ENCODE assay signal across 28 cellular contexts in the genomic region with DNA sequence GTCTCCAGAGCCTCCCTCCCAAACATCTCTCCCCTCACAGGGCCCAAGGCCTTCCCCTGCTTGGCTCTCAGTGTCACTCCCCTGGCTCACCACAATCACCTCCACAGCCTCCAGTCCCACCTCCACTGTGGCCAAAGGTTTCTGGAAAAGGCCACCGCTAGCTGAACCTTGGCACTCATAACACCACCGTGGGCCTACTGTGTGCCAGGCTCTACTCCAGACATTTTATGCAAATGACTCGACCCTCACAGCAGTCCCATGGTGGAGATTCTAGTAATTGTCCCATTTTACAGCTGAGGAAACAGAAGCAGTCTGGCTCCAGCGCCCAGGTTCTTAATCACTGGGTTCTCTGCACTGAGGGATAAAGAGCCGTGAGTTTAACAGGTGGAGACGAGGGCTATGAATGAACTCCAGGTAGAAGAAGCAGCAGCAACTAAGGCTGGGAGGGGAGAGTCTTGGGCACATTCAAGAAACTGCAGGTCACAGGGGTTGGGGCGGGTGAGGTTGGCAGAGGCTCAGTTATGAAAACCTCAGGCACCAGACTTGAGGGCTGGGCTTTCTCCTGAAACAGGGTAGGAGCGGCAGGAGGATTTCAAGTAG. TPM values are rescaled to one million over a fixed set of nuclear protein-coding genes. Genes with fewer than 3 reads are reported as not detected.
DNase-seq lines count a peak whose midpoint lies in the region; ATAC-seq and TF ChIP-seq lines count a peak whose summit lies in the region.
"Had no signal": no experiment of that assay in that cellular context is flagged by ENCODE, and none has a peak within 500 bp of the region (broad histone marks: within the 10 kb centered on the region; RNA-seq: fewer than 3 reads in every experiment).

No MANE protein-coding gene starts in this region.

- H3K27ac ChIP-seq in suprapubic skin = no peak overlapping the region
- H3K27ac ChIP-seq in SK-N-SH (ENCODE audit: low read depth in 2 of 2, low read length in 1 of 2) = no peak overlapping the region
- H3K27ac ChIP-seq: ascending aorta, ovary, PC-9 had no signal

- H3K36me3 Mint-ChIP-seq in activated CD8-positive, alpha-beta memory T cell treated with anti-CD3 and anti-CD28 coated beads, Interleukin-2, amount 10 ng/mL, durations not matched to agents 7 days and 5 days = no peaks in the 10 kb centered on the region
- H3K36me3 Mint-ChIP-seq in WTC11 = no peaks in the 10 kb centered on the region
- H3K36me3 Mint-ChIP-seq: activated naive CD4-positive, alpha-beta T cell treated with anti-CD3 and anti-CD28 coated beads, Interleukin-2, amount 50 U/mL, for 24 hours; CD8-positive, alpha-beta memory T cell had no signal

- no peaks in the 10 kb centered on the region for H3K4me1 Mint-ChIP-seq in activated CD8-positive, alpha-beta memory T cell treated with anti-CD3 and anti-CD28 coated beads, Interleukin-2, amount 10 ng/mL, durations not matched to agents 7 days and 5 days
- peaks cover 27% of the 10 kb centered on the region for H3K4me1 Mint-ChIP-seq in WTC11
- H3K4me1 Mint-ChIP-seq: activated naive CD4-positive, alpha-beta T cell treated with anti-CD3 and anti-CD28 coated beads, Interleukin-2, amount 50 U/mL, for 24 hours; CD8-positive, alpha-beta memory T cell had no signal

- no peaks in the 10 kb centered on the region for H3K79me2 ChIP-seq in SK-N-SH (ENCODE audit: insufficient read depth)

- H2AFZ ChIP-seq in SK-N-SH (ENCODE audit: low read depth) = no peak overlapping the region
- H2AFZ ChIP-seq: PC-9 had no signal

- POLR2A ChIA-PET in WTC11 (lab: Charles Lee) (no interaction called here), SK-N-SH (lab: Yijun Ruan, JAX) (no interaction called here)

- H3K27me3 ChIP-seq in suprapubic skin = no peaks in the 10 kb centered on the region
- no peaks in the 10 kb centered on the region for H3K27me3 ChIP-seq in SK-N-SH (ENCODE audit: insufficient read depth)
- H3K27me3 ChIP-seq: ascending aorta, ovary, right atrium auricular region had no signal

- DNase-seq in activated CD8-positive, alpha-beta memory T cell treated with anti-CD3 and anti-CD28 coated beads for 24 hours = peak; percentile 28
- DNase-seq in activated CD8-positive, alpha-beta memory T cell treated with anti-CD3 and anti-CD28 coated beads, Interleukin-2, amount 10 ng/mL, durations not matched to agents 7 days and 5 days = no peak
- peak; percentile 3 for DNase-seq in WTC11 (ENCODE audit: low spot score)
- peak; percentile 55 for DNase-seq in mesenteric fat pad (ENCODE audit: low spot score)
- DNase-seq in suprapubic skin (ENCODE audit: low spot score in 2 of 2) = peak; percentile 30 to 44
- DNase-seq in SK-N-SH = no peak
- DNase-seq in stimulated activated naive CD4-positive, alpha-beta T cell treated with Interleukin-2 at 50 U/mL for 16 hours (lab: John Stamatoyannopoulos, UW) = no peak
- DNase-seq in amygdala (lab: John Stamatoyannopoulos, UW) = no peak
- DNase-seq: activated T-cell treated with anti-CD3 and anti-CD28 coated beads, Interleukin-2, amount 50 U/mL, for 72 hours; CD8-positive, alpha-beta memory T cell; central memory CD4-positive, alpha-beta T cell; DMS79; GOT3; KG1; kidney glomerular epithelial cell; NCI-H1436 treated with DMSO at 0.1 percent for 48 hours; NCI-H510A; PC-9; stimulated activated CD4-positive, alpha-beta T cell treated with anti-CD3 and anti-CD28 coated beads, Interleukin-12 subunit alpha, Interleukin-12 subunit beta, amount 100 ng/mL, for 4 hours; stimulated activated CD4-positive, alpha-beta T cell treated with anti-CD3 and anti-CD28 coated beads, Interleukin-4, amount 100 ng/mL, for 24 hours; stimulated activated naive CD8-positive, alpha-beta T cell treated with anti-CD3 and anti-CD28 coated beads, Interleukin-15, Interleukin-2, amounts not matched to agents 100 U/mL and 50 U/mL, for 24 hours; T-helper 1 cell had no signal

- TF ChIP-seq POLR2A in suprapubic skin (IDR thresholded peaks at IDR 0.05) = no peak

- CTCF ChIA-PET in activated CD8-positive, alpha-beta memory T cell treated with anti-CD3 and anti-CD28 coated beads, Interleukin-2, amount 10 ng/mL, durations not matched to agents 7 days and 5 days (lab: Charles Lee) = interaction anchor here (0.6 kb wide), 1 partner anchor 812 kb away, joined by 3 read pairs; no protein-coding TSS in a partner anchor
- CTCF ChIA-PET in WTC11 (lab: Charles Lee) (interaction anchor here (0.8 to 1.3 kb wide), 2 partner anchors 11 to 436 kb away, joined by 3 to 4 read pairs; a partner anchor contains a TSS), SK-N-SH (lab: Yijun Ruan, JAX) (interaction anchor here (0.6 to 1.9 kb wide), 4 partner anchors 12 to 398 kb away, joined by 3 to 7 read pairs (median 4); no protein-coding TSS in a partner anchor)

- H3K27me3 Mint-ChIP-seq in activated CD8-positive, alpha-beta memory T cell treated with anti-CD3 and anti-CD28 coated beads, Interleukin-2, amount 10 ng/mL, durations not matched to agents 7 days and 5 days = no peaks in the 10 kb centered on the region
- H3K27me3 Mint-ChIP-seq in WTC11 (ENCODE audit: low read depth) = no peaks in the 10 kb centered on the region; the same call in 1 of the 2 replicates
- H3K27me3 Mint-ChIP-seq: activated naive CD4-positive, alpha-beta T cell treated with anti-CD3 and anti-CD28 coated beads, Interleukin-2, amount 50 U/mL, for 24 hours had no signal

- H3K9ac ChIP-seq in SK-N-SH = no peak overlapping the region

- TF ChIP-seq RAD21 in SK-N-SH (IDR thresholded peaks at IDR 0.05; ENCODE audit: low read length) = no peak

- H3K9me2 ChIP-seq in SK-N-SH = no peaks in the 10 kb centered on the region

- H4K20me1 ChIP-seq in SK-N-SH (ENCODE audit: insufficient read depth) = no peaks in the 10 kb centered on the region

- no peaks in the 10 kb centered on the region for H3K9me3 ChIP-seq in suprapubic skin
- H3K9me3 ChIP-seq in SK-N-SH = no peaks in the 10 kb centered on the region
- H3K9me3 ChIP-seq: ascending aorta, ovary, right atrium auricular region had no signal

- no peak overlapping the region for H3K27ac Mint-ChIP-seq in activated CD8-positive, alpha-beta memory T cell treated with anti-CD3 and anti-CD28 coated beads, Interleukin-2, amount 10 ng/mL, durations not matched to agents 7 days and 5 days
- H3K27ac Mint-ChIP-seq in WTC11 = no peak overlapping the region
- H3K27ac Mint-ChIP-seq: activated naive CD4-positive, alpha-beta T cell treated with anti-CD3 and anti-CD28 coated beads, Interleukin-2, amount 50 U/mL, for 24 hours; activated T-cell treated with anti-CD3 and anti-CD28 coated beads, Interleukin-2, amount 50 U/mL, for 72 hours; CD8-positive, alpha-beta memory T cell had no signal

- no peaks in the 10 kb centered on the region for H3F3A ChIP-seq in SK-N-SH (replicated peaks; ENCODE audit: insufficient read depth)

- peaks cover 27% of the 10 kb centered on the region for H3K4me1 ChIP-seq in suprapubic skin
- H3K4me1 ChIP-seq in SK-N-SH (ENCODE audit: control insufficient read depth in 1 of 2, insufficient read depth in 2 of 2, low read depth in 1 of 2, low read length in 1 of 2) = peaks cover 0 to 5% of the 10 kb centered on the region in 2 experiments; a peak in 1 of 4 replicates
- H3K4me1 ChIP-seq: ascending aorta had no signal

- H3K9me3 Mint-ChIP-seq in activated CD8-positive, alpha-beta memory T cell treated with anti-CD3 and anti-CD28 coated beads, Interleukin-2, amount 10 ng/mL, durations not matched to agents 7 days and 5 days (ENCODE audit: low read depth) = no peaks in the 10 kb centered on the region
- H3K9me3 Mint-ChIP-seq in WTC11 = no peaks in the 10 kb centered on the region
- H3K9me3 Mint-ChIP-seq: activated naive CD4-positive, alpha-beta T cell treated with anti-CD3 and anti-CD28 coated beads, Interleukin-2, amount 50 U/mL, for 24 hours; activated T-cell treated with anti-CD3 and anti-CD28 coated beads, Interleukin-2, amount 50 U/mL, for 72 hours; CD8-positive, alpha-beta memory T cell had no signal

- TF ChIP-seq EP300 in suprapubic skin (IDR thresholded peaks at IDR 0.05) (no peak), SK-N-SH (IDR thresholded peaks at IDR 0.05; ENCODE audit: borderline replicate concordance in 1 of 2, low read depth in 1 of 2, low read length in 1 of 2) (no peak)

- H3K36me3 ChIP-seq in suprapubic skin = peaks cover 8% of the 10 kb centered on the region
- no peaks in the 10 kb centered on the region for H3K36me3 ChIP-seq in SK-N-SH (replicated peaks in 1 of 2; ENCODE audit: control insufficient read depth in 1 of 2, insufficient read depth in 2 of 2, low read length in 1 of 2)
- H3K36me3 ChIP-seq: ascending aorta, ovary had no signal

- TF ChIP-seq CTCF in WTC11 (IDR thresholded peaks at IDR 0.05) = no peak
- TF ChIP-seq CTCF in suprapubic skin (IDR thresholded peaks at IDR 0.05) = no peak
- TF ChIP-seq CTCF in SK-N-SH (IDR thresholded peaks at IDR 0.05) = no peak

- 75% methylated on average over 8 of the region's 8 CpGs for WGBS in suprapubic skin
- WGBS in SK-N-SH (ENCODE audit: low lambda C conversion rate) = 83% methylated on average over 8 of the region's 8 CpGs

- ATAC-seq in activated CD8-positive, alpha-beta memory T cell treated with anti-CD3 and anti-CD28 coated beads, Interleukin-2, amount 10 ng/mL, durations not matched to agents 7 days and 5 days = no peak
- no peak for ATAC-seq in WTC11
- ATAC-seq: activated T-cell treated with anti-CD3 and anti-CD28 coated beads, Interleukin-2, amount 50 U/mL, for 72 hours; stimulated activated naive CD8-positive, alpha-beta T cell treated with anti-CD3 and anti-CD28 coated beads, Interleukin-15, Interleukin-2, amounts not matched to agents 100 U/mL and 50 U/mL, for 24 hours had no signal

- no peak overlapping the region for H3K4me2 ChIP-seq in SK-N-SH
- H3K4me2 ChIP-seq: PC-9 had no signal

- H3K4me3 Mint-ChIP-seq in activated CD8-positive, alpha-beta memory T cell treated with anti-CD3 and anti-CD28 coated beads, Interleukin-2, amount 10 ng/mL, durations not matched to agents 7 days and 5 days = no peak overlapping the region
- no peak overlapping the region for H3K4me3 Mint-ChIP-seq in WTC11
- H3K4me3 Mint-ChIP-seq: activated naive CD4-positive, alpha-beta T cell treated with anti-CD3 and anti-CD28 coated beads, Interleukin-2, amount 50 U/mL, for 24 hours; activated T-cell treated with anti-CD3 and anti-CD28 coated beads, Interleukin-2, amount 50 U/mL, for 72 hours; CD8-positive, alpha-beta memory T cell had no signal

- no peak overlapping the region for H3K4me3 ChIP-seq in suprapubic skin
- H3K4me3 ChIP-seq in SK-N-SH (ENCODE audit: low read depth in 2 of 2, low read length in 1 of 2) = no peak overlapping the region
- H3K4me3 ChIP-seq: ascending aorta, ovary, PC-9, right atrium auricular region had no signal

RNA-seq across cellular contexts. Expression of a gene that starts 12.3 kb away (rescaled TPM):
- total RNA-seq in activated CD8-positive, alpha-beta memory T cell treated with anti-CD3 and anti-CD28 coated beads, Interleukin-2, amount 10 ng/mL, durations not matched to agents 7 days and 5 days = not detected
- total RNA-seq in WTC11 (2021) = 0.94 to 1.2 TPM (median 1.2 TPM) in 3 replicates
- 1.4 TPM for total RNA-seq in mesenteric fat pad
- 10 to 100 TPM in 3 of 4 donors, 1 to 10 TPM in 1; 5.5 to 15.9 (median 12.8) TPM for total RNA-seq in suprapubic skin
- polyA plus RNA-seq in SK-N-SH (2012; rRNA removed) = 0.12 and 0.13 TPM in 2 replicates
- polyA plus RNA-seq in SK-N-SH (2012; cell fraction: cytosol; rRNA removed) = 0.05 and 0.07 TPM in 2 replicates
- polyA plus RNA-seq in SK-N-SH (2012; cell fraction: nucleus; rRNA removed) = 0.02 and 0.14 TPM in 2 replicates
- total RNA-seq: activated CD8-positive, alpha-beta memory T cell treated with anti-CD3 and anti-CD28 coated beads for 36 hours; activated T-cell treated with anti-CD3 and anti-CD28 coated beads, Interleukin-2, amount 50 U/mL, for 72 hours; CD8-positive, alpha-beta memory T cell had no signal
- polyA plus RNA-seq: CD8-positive, alpha-beta memory T cell had no signal

RNA-seq across cellular contexts. Expression of a gene that starts 41.8 kb away (rescaled TPM):
- not detected for total RNA-seq in activated CD8-positive, alpha-beta memory T cell treated with anti-CD3 and anti-CD28 coated beads, Interleukin-2, amount 10 ng/mL, durations not matched to agents 7 days and 5 days
- total RNA-seq in WTC11 (2021) = 0.11 to 0.16 TPM in 2 of 3 replicates, not detected in the other
- total RNA-seq in mesenteric fat pad = 6.7 TPM
- under 1 TPM in 3 of 4 donors, not detected in 1; 0.38 to 0.89 (median 0.38) TPM for total RNA-seq in suprapubic skin
- 0.15 and 0.16 TPM in 2 replicates for polyA plus RNA-seq in SK-N-SH (2012; rRNA removed)
- 0.09 and 0.31 TPM in 2 replicates for polyA plus RNA-seq in SK-N-SH (2012; cell fraction: cytosol; rRNA removed)
- 0.26 and 0.27 TPM in 2 replicates for polyA plus RNA-seq in SK-N-SH (2012; cell fraction: nucleus; rRNA removed)
- total RNA-seq: activated CD8-positive, alpha-beta memory T cell treated with anti-CD3 and anti-CD28 coated beads for 36 hours; activated T-cell treated with anti-CD3 and anti-CD28 coated beads, Interleukin-2, amount 50 U/mL, for 72 hours; dermis blood vessel endothelial cell had no signal
- polyA plus RNA-seq: CD8-positive, alpha-beta memory T cell had no signal

Comparison
In these comparisons a context has a peak if more than half of its experiments do, and no peak if none do; other contexts are left out.
1. DNase-seq: peak in activated CD8-positive, alpha-beta memory T cell treated with anti-CD3 and anti-CD28 coated beads for 24 hours (single experiment), WTC11 (single experiment), mesenteric fat pad (single experiment) and suprapubic skin (2 of 2); none in activated CD8-positive, alpha-beta memory T cell treated with anti-CD3 and anti-CD28 coated beads, Interleukin-2, amount 10 ng/mL, durations not matched to agents 7 days and 5 days (single experiment), SK-N-SH (single experiment), stimulated activated naive CD4-positive, alpha-beta T cell treated with Interleukin-2 at 50 U/mL for 16 hours (single experiment) and amygdala (0 of 56).